8 cellular contexts compared by ENCODE assay signal in genomic region chr13:39603424-39603947, GRCh38. TPM values are rescaled to one million over a fixed set of nuclear protein-coding genes. Genes with fewer than 3 reads are reported as not detected.
DNase-seq lines count a peak whose midpoint lies in the region; ATAC-seq and TF ChIP-seq lines count a peak whose summit lies in the region.

No MANE protein-coding gene starts in this region.

- H3K27ac ChIP-seq in HL-60 (replicated peaks) (no peak overlapping the region), sigmoid colon (peak overlapping the region; percentile 88 to 93 (median 92))

- H3K4me3 ChIP-seq in HL-60 (replicated peaks; ENCODE audit: insufficient read depth, low read length) (peak overlapping the region; percentile 58), sigmoid colon (peak overlapping the region; percentile 80 to 92 (median 90))

- H3K36me3 Mint-ChIP-seq in activated naive CD4-positive, alpha-beta T cell treated with anti-CD3 and anti-CD28 coated beads, Interleukin-2, amount 50 U/mL, for 72 hours: no peaks in the 10 kb centered on the region

- peak; percentile 32 for DNase-seq in DMS53 treated with DMSO at 0.1 percent for 48 hours (lab: John Stamatoyannopoulos, UW; ENCODE audit: unreplicated experiment)
- no peak for DNase-seq in HL-60 (ENCODE audit: low read depth in 1 of 2, low spot score in 1 of 2)
- no peak for DNase-seq in activated naive CD4-positive, alpha-beta T cell treated with anti-CD3 and anti-CD28 coated beads, Interleukin-2, amount 50 U/mL, for 72 hours (ENCODE audit: low spot score in 2 of 2)
- DNase-seq in left ventricle myocardium superior: peak; percentile 44
- DNase-seq in sigmoid colon: no peak
- no peak for DNase-seq in NCI-H2171 (lab: John Stamatoyannopoulos, UW)
- DNase-seq in NCI-H446 treated with DMSO at 0.1 percent for 48 hours (lab: John Stamatoyannopoulos, UW): no peak

- no peak overlapping the region for H3K27ac Mint-ChIP-seq in activated naive CD4-positive, alpha-beta T cell treated with anti-CD3 and anti-CD28 coated beads, Interleukin-2, amount 50 U/mL, for 72 hours

- H3K4me1 ChIP-seq in sigmoid colon: peaks cover 0 to 39% (median 25%) of the 10 kb centered on the region in 4 donors

- no peaks in the 10 kb centered on the region for H3K36me3 ChIP-seq in sigmoid colon

- no peak for TF ChIP-seq POLR2A in sigmoid colon (IDR thresholded peaks at IDR 0.05)

- WGBS in sigmoid colon, 2 donors: 2 to 5% methylated on average over 15 of the region's 15 CpGs

- ATAC-seq in GM19463 (IDR thresholded peaks at IDR 0.05; ENCODE audit: unreplicated experiment) (peak; percentile 31), left ventricle myocardium superior (peak; percentile 44)
- ATAC-seq in activated naive CD4-positive, alpha-beta T cell treated with anti-CD3 and anti-CD28 coated beads, Interleukin-2, amount 50 U/mL, for 72 hours: peak; percentile 9 to 49

- H3K9me3 ChIP-seq in sigmoid colon: no peaks in the 10 kb centered on the region

- no peak for TF ChIP-seq EP300 in sigmoid colon (IDR thresholded peaks at IDR 0.05)

- H3K9me3 Mint-ChIP-seq in activated naive CD4-positive, alpha-beta T cell treated with anti-CD3 and anti-CD28 coated beads, Interleukin-2, amount 50 U/mL, for 72 hours: no peaks in the 10 kb centered on the region

- intact Hi-C loops in left ventricle myocardium superior (cut with micrococcal nuclease) (loop anchor here (5.0 kb wide), 2 partner anchors 186 to 331 kb away; no protein-coding TSS in a partner anchor), sigmoid colon (cut with DNase I) (loop anchor here (2.0 kb wide), 1 partner anchor 153 kb away; no protein-coding TSS in a partner anchor)

- peaks cover 54% of the 10 kb centered on the region for H3K27me3 ChIP-seq in HL-60 (ENCODE audit: insufficient read depth, poor library complexity, severe bottlenecking)
- no peaks in the 10 kb centered on the region for H3K27me3 ChIP-seq in sigmoid colon

- TF ChIP-seq CTCF in HL-60 (IDR thresholded peaks at IDR 0.05; ENCODE audit: insufficient read depth, low read length): no peak
- TF ChIP-seq CTCF in sigmoid colon (IDR thresholded peaks at IDR 0.05): no peak

RNA-seq across cellular contexts. Expression of gene LHFPL6, which starts 0.5 kb away (rescaled TPM):
- 1 to 10 TPM in 1 of 2 donors, under 1 TPM in 1; 0.52 to 2.8 TPM for total RNA-seq in activated naive CD4-positive, alpha-beta T cell treated with anti-CD3 and anti-CD28 coated beads, Interleukin-2, amount 50 U/mL, for 72 hours
- total RNA-seq in left ventricle myocardium superior (54.3 TPM), sigmoid colon (10 to 100 TPM; 41.7 to 69.2 (median 55.2) TPM)
- 10 to 100 TPM in 2 of 3 donors, 1 to 10 TPM in 1; 2.5 to 16.8 (median 11.6) TPM for polyA plus RNA-seq in sigmoid colon

RNA-seq across cellular contexts. Expression of gene COG6, which starts 52.0 kb away (rescaled TPM):
- total RNA-seq in activated naive CD4-positive, alpha-beta T cell treated with anti-CD3 and anti-CD28 coated beads, Interleukin-2, amount 50 U/mL, for 72 hours: 10 to 100 TPM; 42.0 to 47.0 TPM
- total RNA-seq in left ventricle myocardium superior: 21.8 TPM
- total RNA-seq in sigmoid colon: 10 to 100 TPM; 18.6 to 22.5 (median 19.3) TPM
- polyA plus RNA-seq in sigmoid colon: 10 to 100 TPM in 2 of 3 donors, 1 to 10 TPM in 1; 8.6 to 13.6 (median 12.0) TPM

Comparison
In these comparisons a context has a peak if more than half of its experiments do, and no peak if none do; other contexts are left out.
1. DNase-seq: peak in DMS53 treated with DMSO at 0.1 percent for 48 hours (single experiment) and left ventricle myocardium superior (single experiment); none in HL-60 (0 of 2), activated naive CD4-positive, alpha-beta T cell treated with anti-CD3 and anti-CD28 coated beads, Interleukin-2, amount 50 U/mL, for 72 hours (0 of 2), sigmoid colon (single experiment), NCI-H2171 (single experiment) and NCI-H446 treated with DMSO at 0.1 percent for 48 hours (single experiment).
2. RNA of gene LHFPL6, which starts 0.5 kb away (total RNA-seq): 41.7 to 69.2 TPM in sigmoid colon and 54.3 TPM in left ventricle myocardium superior (single experiment); 0.52 to 2.8 TPM in activated naive CD4-positive, alpha-beta T cell treated with anti-CD3 and anti-CD28 coated beads, Interleukin-2, amount 50 U/mL, for 72 hours; every median in the first group is over 10 times any median in the second.
3. Peak in every context shown above with its lines, with median percentiles within 50 percentile points of each other: ATAC-seq.